Comparison of ENCODE assay signal across 9 cellular contexts in the genomic region with DNA sequence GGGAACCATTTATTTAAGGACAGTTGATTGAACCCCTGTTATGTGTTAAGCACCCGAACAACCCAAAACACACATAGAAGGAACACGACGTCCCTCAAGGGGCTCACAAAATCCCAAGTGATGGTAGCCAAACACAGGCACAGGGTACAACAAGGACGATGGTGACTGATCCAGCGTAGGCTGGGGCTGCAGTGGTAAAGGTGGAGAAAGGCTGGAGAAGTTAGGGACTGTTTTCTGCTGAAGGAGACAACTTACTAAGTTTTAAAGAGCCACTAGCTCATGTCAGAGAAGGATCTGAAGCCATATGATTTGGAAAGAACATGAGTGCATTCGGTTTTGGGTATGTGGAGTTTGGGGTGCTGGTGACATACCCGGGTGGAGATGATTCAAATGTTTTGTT.
"Had no signal": no experiment of that assay in that cellular context is flagged by ENCODE, and none has a peak within 500 bp of the region (broad histone marks: within the 10 kb centered on the region; RNA-seq: fewer than 3 reads in every experiment).

No MANE protein-coding gene starts in this region.

- ATAC-seq: activated T-cell treated with anti-CD3 and anti-CD28 coated beads, Interleukin-2, amount 50 U/mL, for 4 hours; natural killer cell treated with Interleukin-12 subunit alpha and Interleukin-12 subunit beta and Interleukin-15 and Interleukin-18, amount 100 ng/mL, for 72 hours had no signal

- H3K9me3 ChIP-seq: thyroid gland had no signal

- H3K4me1 ChIP-seq: psoas muscle had no signal

- H3K27me3 ChIP-seq: stomach, thyroid gland had no signal

- DNase-seq: activated gamma-delta T cell treated with Interleukin-2 at 50 U/mL for 16 hours; activated naive CD8-positive, alpha-beta T cell treated with anti-CD3 and anti-CD28 coated beads for 36 hours; activated T-cell treated with anti-CD3 and anti-CD28 coated beads, Interleukin-2, amount 50 U/mL, for 4 hours; effector CD8-positive, alpha-beta T cell; psoas muscle; stimulated activated CD4-positive, alpha-beta T cell treated with anti-CD3 and anti-CD28 coated beads, Interleukin-4, amount 100 ng/mL, for 4 hours; stomach; thyroid gland had no signal

- H3K36me3 ChIP-seq: stomach, thyroid gland had no signal

- H3K4me3 ChIP-seq: psoas muscle, stomach, thyroid gland had no signal
